19 cellular contexts compared by ENCODE assay signal in genomic region chr16:1286492-1287094, GRCh38. TPM values are rescaled to one million over a fixed set of nuclear protein-coding genes. Genes with fewer than 3 reads are reported as not detected.
DNase-seq lines count a peak whose midpoint lies in the region; ATAC-seq and TF ChIP-seq lines count a peak whose summit lies in the region.
"Had no signal": no experiment of that assay in that cellular context is flagged by ENCODE, and none has a peak within 500 bp of the region (broad histone marks: within the 10 kb centered on the region; RNA-seq: fewer than 3 reads in every experiment).

No MANE protein-coding gene starts in this region.

- H3K4me2 ChIP-seq in osteoblast (ENCODE audit: insufficient read depth, low read length), result no peak overlapping the region
- H3K4me2 ChIP-seq: BLaER1 had no signal

- H4K20me1 ChIP-seq in osteoblast (ENCODE audit: insufficient read depth, low read length), result no peaks in the 10 kb centered on the region
- H4K20me1 ChIP-seq: BLaER1 had no signal

- peaks cover 47% of the 10 kb centered on the region for H3K27me3 Mint-ChIP-seq in activated T-cell treated with anti-CD3 and anti-CD28 coated beads, Interleukin-2, amount 50 U/mL, for 4 hours (ENCODE audit: low read depth)

- ATAC-seq in RWPE2 (ENCODE audit: low read depth), result no peak
- ATAC-seq in GM18867 (IDR thresholded peaks at IDR 0.05; ENCODE audit: unreplicated experiment), result no peak
- no peak for ATAC-seq in activated T-cell treated with anti-CD3 and anti-CD28 coated beads, Interleukin-2, amount 50 U/mL, for 4 hours

- CTCF ChIA-PET in RWPE1 (lab: Yijun Ruan, JAX), result no interaction called here

- H2AFZ ChIP-seq in osteoblast (ENCODE audit: low read length), result no peak overlapping the region

- H3K4me1 Mint-ChIP-seq in activated T-cell treated with anti-CD3 and anti-CD28 coated beads, Interleukin-2, amount 50 U/mL, for 4 hours (ENCODE audit: low read depth), result no peaks in the 10 kb centered on the region

- H3K9me3 Mint-ChIP-seq in activated T-cell treated with anti-CD3 and anti-CD28 coated beads, Interleukin-2, amount 50 U/mL, for 4 hours, result no peaks in the 10 kb centered on the region
- H3K9me3 Mint-ChIP-seq: CD4-positive, alpha-beta T cell; CD8-positive, alpha-beta memory T cell; HFFc6 had no signal

- H3K4me3 ChIP-seq in RWPE2 (ENCODE audit: severe bottlenecking) (no peak overlapping the region), osteoblast (ENCODE audit: insufficient read depth, low read length) (no peak overlapping the region)
- H3K4me3 ChIP-seq: BLaER1, HAP-1 had no signal

- no peak overlapping the region for H3K27ac ChIP-seq in RWPE2 (ENCODE audit: poor library complexity, severe bottlenecking)
- no peak overlapping the region for H3K27ac ChIP-seq in osteoblast (ENCODE audit: low read depth, low read length)
- no peak overlapping the region for H3K27ac ChIP-seq in RWPE1
- H3K27ac ChIP-seq: BLaER1, C4-2B had no signal

- H3K9me3 ChIP-seq in RWPE2 (ENCODE audit: severe bottlenecking) (no peaks in the 10 kb centered on the region), osteoblast (ENCODE audit: low read depth, low read length) (no peaks in the 10 kb centered on the region)
- H3K9me3 ChIP-seq: BLaER1, HAP-1 had no signal

- H3K36me3 Mint-ChIP-seq in activated T-cell treated with anti-CD3 and anti-CD28 coated beads, Interleukin-2, amount 50 U/mL, for 4 hours (ENCODE audit: insufficient read depth), result no peaks in the 10 kb centered on the region
- H3K36me3 Mint-ChIP-seq: CD8-positive, alpha-beta memory T cell had no signal

- POLR2A ChIA-PET in RWPE1 (lab: Yijun Ruan, JAX; ENCODE audit: low non-redundant PET), result no interaction called here

- no peak overlapping the region for H3K4me3 Mint-ChIP-seq in activated T-cell treated with anti-CD3 and anti-CD28 coated beads, Interleukin-2, amount 50 U/mL, for 4 hours
- H3K4me3 Mint-ChIP-seq: B cell; CD4-positive, alpha-beta T cell; CD8-positive, alpha-beta memory T cell; HFFc6 had no signal

- DNase-seq in RWPE2 (ENCODE audit: low spot score) (peak; percentile 55), left kidney (ENCODE audit: low read depth, low spot score) (peak; percentile 86), osteoblast (ENCODE audit: insufficient read length, low spot score, missing footprints) (peak; percentile 56), RWPE1 (ENCODE audit: low spot score) (no peak)
- DNase-seq in activated T-cell treated with anti-CD3 and anti-CD28 coated beads, Interleukin-2, amount 50 U/mL, for 4 hours, result no peak
- DNase-seq: CD4-positive, alpha-beta T cell; CD8-positive, alpha-beta memory T cell; DMS53; DMS79 treated with DMSO at 0.1 percent for 48 hours; GF-D8; GOT3; HFFc6 had no signal

- H3K27me3 ChIP-seq in RWPE2 (ENCODE audit: insufficient read depth, poor library complexity, severe bottlenecking) (peaks cover 59% of the 10 kb centered on the region), osteoblast (ENCODE audit: insufficient read depth, low read length) (peaks cover 50% of the 10 kb centered on the region)

- TF ChIP-seq CTCF in RWPE2 (IDR thresholded peaks at IDR 0.05; ENCODE audit: poor library complexity, severe bottlenecking) (no peak), osteoblast (IDR thresholded peaks at IDR 0.05; ENCODE audit: extremely low read depth, low read depth, low read length) (no peak), RWPE1 (conservative IDR thresholded peaks at IDR 0.05; ENCODE audit: low read depth) (no peak)

- H3K79me2 ChIP-seq in osteoblast (ENCODE audit: insufficient read depth, low read length), result no peaks in the 10 kb centered on the region

- H3K4me1 ChIP-seq in RWPE2 (ENCODE audit: insufficient read depth, poor library complexity, severe bottlenecking), result no peaks in the 10 kb centered on the region
- H3K4me1 ChIP-seq in osteoblast (ENCODE audit: insufficient read depth, low read length), result no peaks in the 10 kb centered on the region
- H3K4me1 ChIP-seq: HAP-1 had no signal

- no peaks in the 10 kb centered on the region for H3K36me3 ChIP-seq in RWPE2 (ENCODE audit: low read depth)
- no peaks in the 10 kb centered on the region for H3K36me3 ChIP-seq in osteoblast (ENCODE audit: insufficient read depth, low read length)
- H3K36me3 ChIP-seq: BLaER1, HAP-1 had no signal

RNA-seq across cellular contexts. Expression of gene UBE2I, which starts 22.8 kb away (rescaled TPM):
- 37.1 and 49.2 TPM in 2 replicates for total RNA-seq in osteoblast
- 100 to 1,000 TPM; 234 to 251 (median 247) TPM for total RNA-seq in activated T-cell treated with anti-CD3 and anti-CD28 coated beads, Interleukin-2, amount 50 U/mL, for 4 hours

RNA-seq across cellular contexts. Expression of gene TPSD1, which starts 30.7 kb away (rescaled TPM):
- not detected in 2 replicates for total RNA-seq in osteoblast
- total RNA-seq in activated T-cell treated with anti-CD3 and anti-CD28 coated beads, Interleukin-2, amount 50 U/mL, for 4 hours, result under 1 TPM in 1 of 3 donors, not detected in 2; 0.38 TPM
- total RNA-seq: B cell; CD4-positive, alpha-beta T cell; CD8-positive, alpha-beta memory T cell; Daoy; G401; HFFc6 had no signal

RNA-seq across cellular contexts. Expression of gene TPSAB1, which starts 46.1 kb away (rescaled TPM):
- total RNA-seq in osteoblast, result not detected in 2 replicates
- under 1 TPM in 1 of 3 donors, not detected in 2; 0.35 TPM for total RNA-seq in activated T-cell treated with anti-CD3 and anti-CD28 coated beads, Interleukin-2, amount 50 U/mL, for 4 hours
- total RNA-seq: B cell; CD8-positive, alpha-beta memory T cell; Daoy; G401; HFFc6 had no signal

RNA-seq across cellular contexts. Expression of gene BAIAP3, which starts 46.9 kb away (rescaled TPM):
- under 0.01 and 0.29 TPM in 2 replicates for total RNA-seq in osteoblast
- under 1 TPM; 0.08 to 0.24 (median 0.16) TPM for total RNA-seq in activated T-cell treated with anti-CD3 and anti-CD28 coated beads, Interleukin-2, amount 50 U/mL, for 4 hours

RNA-seq across cellular contexts. Expression of gene TPSB2, which starts 56.6 kb away (rescaled TPM):
- not detected in 2 replicates for total RNA-seq in osteoblast
- total RNA-seq in activated T-cell treated with anti-CD3 and anti-CD28 coated beads, Interleukin-2, amount 50 U/mL, for 4 hours, result under 1 TPM in 2 of 3 donors, not detected in 1; 0.41 to 0.46 TPM
- total RNA-seq: B cell; CD4-positive, alpha-beta T cell; CD8-positive, alpha-beta memory T cell; Daoy; G401; HFFc6 had no signal

Comparison
In these comparisons a context has a peak if more than half of its experiments do, and no peak if none do; other contexts are left out.
1. DNase-seq: peak in RWPE2 (single experiment), left kidney (single experiment) and osteoblast (single experiment); none in RWPE1 (single experiment) and activated T-cell treated with anti-CD3 and anti-CD28 coated beads, Interleukin-2, amount 50 U/mL, for 4 hours (single experiment).